Comparison of ENCODE assay signal across 28 cellular contexts in genomic region chrX:66038115-66038514, GRCh38. TPM values are rescaled to one million over a fixed set of nuclear protein-coding genes. Genes with fewer than 3 reads are reported as not detected.
DNase-seq lines count a peak whose midpoint lies in the region; ATAC-seq and TF ChIP-seq lines count a peak whose summit lies in the region.
"Had no signal": no experiment of that assay in that cellular context is flagged by ENCODE, and none has a peak within 500 bp of the region (broad histone marks: within the 10 kb centered on the region; RNA-seq: fewer than 3 reads in every experiment).

No MANE protein-coding gene starts in this region.

- ATAC-seq in activated CD8-positive, alpha-beta memory T cell treated with anti-CD3 and anti-CD28 coated beads, Interleukin-2, amount 10 ng/mL, durations not matched to agents 7 days and 5 days = peak; percentile 41
- ATAC-seq in DND-41 (ENCODE audit: insufficient read depth, low read depth) (peak; percentile 40; the same call in 1 of the 3 replicates), left colon (peak; percentile 30), GM18861 (IDR thresholded peaks at IDR 0.05; ENCODE audit: unreplicated experiment) (no peak)
- ATAC-seq: CD8-positive, alpha-beta T cell; Panc1 had no signal

- H3K4me1 ChIP-seq in DND-41 (ENCODE audit: insufficient read depth, low read length) = no peaks in the 10 kb centered on the region
- no peaks in the 10 kb centered on the region for H3K4me1 ChIP-seq in HEK293 (ENCODE audit: control insufficient read depth, insufficient read depth, low read length)
- H3K4me1 ChIP-seq: Caco-2 had no signal

- no peak overlapping the region for H3K27ac Mint-ChIP-seq in activated CD8-positive, alpha-beta memory T cell treated with anti-CD3 and anti-CD28 coated beads, Interleukin-2, amount 10 ng/mL, durations not matched to agents 7 days and 5 days
- no peak overlapping the region for H3K27ac Mint-ChIP-seq in Calu3 (ENCODE audit: unreplicated experiment)
- H3K27ac Mint-ChIP-seq: CD8-positive, alpha-beta T cell had no signal

- H3K4me3 Mint-ChIP-seq in activated CD8-positive, alpha-beta memory T cell treated with anti-CD3 and anti-CD28 coated beads, Interleukin-2, amount 10 ng/mL, durations not matched to agents 7 days and 5 days = no peak overlapping the region
- no peak overlapping the region for H3K4me3 Mint-ChIP-seq in Calu3 (ENCODE audit: low read depth, unreplicated experiment)
- H3K4me3 Mint-ChIP-seq: CD8-positive, alpha-beta T cell had no signal

- no peak for DNase-seq in activated CD8-positive, alpha-beta memory T cell treated with anti-CD3 and anti-CD28 coated beads, Interleukin-2, amount 10 ng/mL, durations not matched to agents 7 days and 5 days
- DNase-seq in activated CD8-positive, alpha-beta memory T cell treated with anti-CD3 and anti-CD28 coated beads, Interleukin-2, amount 50 U/mL, for 4 hours = no peak
- DNase-seq in DND-41 (no peak), left colon (no peak), Calu3 (no peak), EL (no peak)
- DNase-seq: Caco-2; CD8-positive, alpha-beta T cell; DMS 273 treated with DMSO at 0.1 percent for 48 hours; DMS79; GM23248; H7; NCI-H1092 treated with DMSO at 0.1 percent for 48 hours; NCI-H1436; NCI-H187; NCI-H2107; NCI-H446 treated with DMSO at 0.1 percent for 48 hours; NCI-H526; SIG-M5 had no signal

- H3K4me1 Mint-ChIP-seq in activated CD8-positive, alpha-beta memory T cell treated with anti-CD3 and anti-CD28 coated beads, Interleukin-2, amount 10 ng/mL, durations not matched to agents 7 days and 5 days = peaks cover 4% of the 10 kb centered on the region
- no peaks in the 10 kb centered on the region for H3K4me1 Mint-ChIP-seq in Calu3 (ENCODE audit: low read depth, unreplicated experiment)

- POLR2A ChIA-PET in HEK293 (lab: Yijun Ruan, JAX) = no interaction called here

- TF ChIP-seq CTCF in DND-41 (IDR thresholded peaks at IDR 0.05; ENCODE audit: borderline replicate concordance, extremely low read depth, low read length, poor library complexity, severe bottlenecking) (no peak), HEK293 (tag by site-specific recombination; IDR thresholded peaks at IDR 0.05) (no peak), Calu3 (IDR thresholded peaks at IDR 0.05; ENCODE audit: unreplicated experiment) (no peak)

- no peak overlapping the region for H3K4me3 ChIP-seq in DND-41 (ENCODE audit: low read depth in 1 of 2, low read length in 2 of 2)
- H3K4me3 ChIP-seq in HEK293 (ENCODE audit: low read depth, low read length) = no peak overlapping the region
- H3K4me3 ChIP-seq: GM23248, SK-N-MC had no signal

- BruUV-seq in Calu3 (replicated peaks; lab: Mats Ljungman, UMichigan) = no TSS peak

- CTCF ChIA-PET in activated CD8-positive, alpha-beta memory T cell treated with anti-CD3 and anti-CD28 coated beads, Interleukin-2, amount 10 ng/mL, durations not matched to agents 7 days and 5 days (lab: Charles Lee) = interaction anchor here (0.9 kb wide), 1 partner anchor 72 kb away, joined by 4 read pairs; no protein-coding TSS in a partner anchor
- CTCF ChIA-PET in HEK293 (lab: Yijun Ruan, JAX) (no interaction called here), Calu3 (lab: Charles Lee) (no interaction called here)

- no peak overlapping the region for H3K4me2 ChIP-seq in DND-41 (ENCODE audit: insufficient read depth, low read length)

- H3K27me3 Mint-ChIP-seq in activated CD8-positive, alpha-beta memory T cell treated with anti-CD3 and anti-CD28 coated beads, Interleukin-2, amount 10 ng/mL, durations not matched to agents 7 days and 5 days = no peaks in the 10 kb centered on the region
- no peaks in the 10 kb centered on the region for H3K27me3 Mint-ChIP-seq in Calu3 (ENCODE audit: unreplicated experiment)

- H3K9me3 Mint-ChIP-seq in activated CD8-positive, alpha-beta memory T cell treated with anti-CD3 and anti-CD28 coated beads, Interleukin-2, amount 10 ng/mL, durations not matched to agents 7 days and 5 days (ENCODE audit: low read depth) = no peaks in the 10 kb centered on the region
- H3K9me3 Mint-ChIP-seq in Calu3 (ENCODE audit: low read depth, unreplicated experiment) = no peaks in the 10 kb centered on the region
- H3K9me3 Mint-ChIP-seq: CD8-positive, alpha-beta T cell had no signal

- H3K27ac ChIP-seq in DND-41 (ENCODE audit: low read length) (no peak overlapping the region), HEK293 (ENCODE audit: extremely low read depth, low read depth, low read length) (no peak overlapping the region)
- H3K27ac ChIP-seq: C4-2B, GM23248, RWPE1, SK-N-MC had no signal

- no peak overlapping the region for H3K9ac ChIP-seq in DND-41 (ENCODE audit: low read depth, low read length)
- H3K9ac ChIP-seq: GM23248 had no signal

- H3K36me3 Mint-ChIP-seq in activated CD8-positive, alpha-beta memory T cell treated with anti-CD3 and anti-CD28 coated beads, Interleukin-2, amount 10 ng/mL, durations not matched to agents 7 days and 5 days = peaks cover 2% of the 10 kb centered on the region
- H3K36me3 Mint-ChIP-seq in Calu3 (ENCODE audit: insufficient read depth, unreplicated experiment) = no peaks in the 10 kb centered on the region
- H3K36me3 Mint-ChIP-seq: CD8-positive, alpha-beta T cell had no signal

- H3K79me2 ChIP-seq in DND-41 (ENCODE audit: insufficient read depth, low read length) = no peaks in the 10 kb centered on the region

- no peak overlapping the region for H2AFZ ChIP-seq in DND-41 (ENCODE audit: low read depth, low read length)
- H2AFZ ChIP-seq: GM23248 had no signal

- H3K36me3 ChIP-seq in DND-41 (ENCODE audit: insufficient read depth, low read length) (no peaks in the 10 kb centered on the region), HEK293 (ENCODE audit: control insufficient read depth in 2 of 2, insufficient read depth in 1 of 2, low read length in 2 of 2) (no peaks in the 10 kb centered on the region)

- H4K20me1 ChIP-seq in DND-41 (ENCODE audit: insufficient read depth, low read length) = no peaks in the 10 kb centered on the region

- H3K27me3 ChIP-seq in DND-41 (ENCODE audit: insufficient read depth, low read length, poor library complexity) = no peaks in the 10 kb centered on the region

- intact Hi-C loops in left colon (cut with DNase I, micrococcal nuclease) (no loop called here), Calu3 (cut with micrococcal nuclease; ENCODE audit: unreplicated experiment) (no loop called here)

- H3K9me3 ChIP-seq in DND-41 (ENCODE audit: insufficient read depth, low read length, severe bottlenecking) (no peaks in the 10 kb centered on the region), HEK293 (ENCODE audit: control insufficient read depth, insufficient read depth, low read depth, low read length) (no peaks in the 10 kb centered on the region; the same call in 1 of the 2 replicates)
- H3K9me3 ChIP-seq: Caco-2 had no signal

TF ChIP-seq in HEK293, 187 proteins besides CTCF, POLR2A, EP300 and RAD21:
- TF ChIP-seq ZSCAN4 (tag by site-specific recombination; IDR thresholded peaks at IDR 0.05) (0 out of 2 replicates have a peak, but pooled peaks have one; percentile 29), ZNF561 (tag by site-specific recombination; IDR thresholded peaks at IDR 0.05; ENCODE audit: borderline replicate concordance) (no peak)

RNA-seq across cellular contexts. Expression of gene VSIG4, which starts 1.8 kb away (rescaled TPM):
- not detected for total RNA-seq in activated CD8-positive, alpha-beta memory T cell treated with anti-CD3 and anti-CD28 coated beads, Interleukin-2, amount 10 ng/mL, durations not matched to agents 7 days and 5 days
- total RNA-seq in left colon (10 to 100 TPM; 15.4 to 30.4 TPM), Calu3 (2022) (not detected in 2 replicates)
- total RNA-seq: A673; Caco-2; CD8-positive, alpha-beta T cell; GM23248; H7; HT-29; OCI-LY7 had no signal

Comparison
In these comparisons a context has a peak if more than half of its experiments do, and no peak if none do; other contexts are left out.
1. RNA of gene VSIG4, which starts 1.8 kb away (total RNA-seq): 15.4 to 30.4 TPM in left colon; not detected in activated CD8-positive, alpha-beta memory T cell treated with anti-CD3 and anti-CD28 coated beads, Interleukin-2, amount 10 ng/mL, durations not matched to agents 7 days and 5 days and not detected in Calu3; every median in the first group is over 10 times any median in the second.